ENCODE assay signal across 8 cellular contexts in genomic region chr7:128530121-128530854, GRCh38. TPM values are rescaled to one million over a fixed set of nuclear protein-coding genes. Genes with fewer than 3 reads are reported as not detected.
DNase-seq lines count a peak whose midpoint lies in the region; ATAC-seq and TF ChIP-seq lines count a peak whose summit lies in the region.
"Not testable (repeated sequence)": the region's sequence is repeated elsewhere in the genome, so short reads cannot be mapped to it uniquely, and the experiment has no call there.

No MANE protein-coding gene starts in this region.

- ATAC-seq in GM21717 (IDR thresholded peaks at IDR 0.05; ENCODE audit: unreplicated experiment) (peak; percentile 26), heart left ventricle (peak in 3 of 4 donors; percentile 5 to 21 (median 10))

- DNase-seq in DMS79 (lab: John Stamatoyannopoulos, UW), result peak; percentile 13
- not testable (repeated sequence) for DNase-seq in HL-60 (ENCODE audit: low read depth in 1 of 2, low spot score in 1 of 2)
- DNase-seq in T-helper 2 cell treated with Interferon-gamma antibody and Interleukin-4, amounts not matched to agents 5 μg/mL and 100 μg/mL, for 36 hours (ENCODE audit: low spot score), result peak; percentile 30
- DNase-seq in adrenal gland, result peak in 4 of 7 donors; percentile 21 to 57 (median 32)
- DNase-seq in heart left ventricle, result peak in 3 of 5 donors; percentile 32 to 67 (median 41)

- H3K9me3 Mint-ChIP-seq in T-helper 2 cell treated with Interferon-gamma antibody and Interleukin-4, amounts not matched to agents 5 μg/mL and 100 μg/mL, for 36 hours, result not testable (repeated sequence)

- H3K27ac ChIP-seq in HL-60 (replicated peaks), result not testable (repeated sequence)
- H3K27ac ChIP-seq in adrenal gland, result peak overlapping the region in 4 of 5 donors; percentile 94 to 99 (median 97)
- peak overlapping the region; percentile 95 to 99 (median 98) for H3K27ac ChIP-seq in heart left ventricle
- peak overlapping the region; percentile 99 for H3K27ac ChIP-seq in neutrophil
- H3K27ac ChIP-seq in subcutaneous abdominal adipose tissue (ENCODE audit: low read depth, low read length), result peak overlapping the region; percentile 57

- H3K9ac ChIP-seq in subcutaneous abdominal adipose tissue (ENCODE audit: low read length in 5 of 5), result peak overlapping the region in 3 of 5 donors; percentile 75 to 82 (median 75)

- H3K27me3 Mint-ChIP-seq in T-helper 2 cell treated with Interferon-gamma antibody and Interleukin-4, amounts not matched to agents 5 μg/mL and 100 μg/mL, for 36 hours (ENCODE audit: low read depth), result not testable (repeated sequence)

- H3K27me3 ChIP-seq in HL-60 (ENCODE audit: insufficient read depth, poor library complexity, severe bottlenecking); adrenal gland; heart left ventricle; neutrophil; subcutaneous abdominal adipose tissue (ENCODE audit: control insufficient read depth in 5 of 5, insufficient read depth in 4 of 5, low read length in 5 of 5): not testable (repeated sequence)

- peak overlapping the region; percentile 61 for H3K4me3 ChIP-seq in HL-60 (replicated peaks; ENCODE audit: insufficient read depth, low read length)
- H3K4me3 ChIP-seq in adrenal gland, result peak overlapping the region in 3 of 4 donors; percentile 18 to 98 (median 91)
- peak overlapping the region; percentile 63 to 98 (median 92) for H3K4me3 ChIP-seq in heart left ventricle
- peak overlapping the region; percentile 71 for H3K4me3 ChIP-seq in neutrophil (ENCODE audit: low read depth in 1 of 2, low read length in 1 of 2)
- peak overlapping the region; percentile 56 to 70 (median 63) for H3K4me3 ChIP-seq in subcutaneous abdominal adipose tissue (ENCODE audit: low read depth in 1 of 5, low read length in 5 of 5)

- intact Hi-C loops in adrenal gland (cut with DNase I), result not testable (repeated sequence)
- intact Hi-C loops in heart left ventricle (cut with DNase I), result loop anchor here in 2 of 10 donors (5.0 to 10.0 kb wide), 2 partner anchors 53 to 55 kb away; partner anchors contain the start of gene METTL2B (in 2 of the 2)

- H3K4me1 ChIP-seq in adrenal gland (replicated peaks in 1 of 2), result peaks cover 5 to 22% of the 10 kb centered on the region in 2 donors
- peaks cover 0 to 37% (median 21%) of the 10 kb centered on the region in 12 donors for H3K4me1 ChIP-seq in heart left ventricle
- peaks cover 19 to 22% of the 10 kb centered on the region in 2 experiments for H3K4me1 ChIP-seq in neutrophil (ENCODE audit: control insufficient read depth in 1 of 2, insufficient read depth in 1 of 2, low read depth in 1 of 2, low read length in 1 of 2)
- peaks cover 0 to 25% (median 24%) of the 10 kb centered on the region in 5 donors for H3K4me1 ChIP-seq in subcutaneous abdominal adipose tissue (ENCODE audit: control insufficient read depth in 5 of 5, insufficient read depth in 5 of 5, low read length in 5 of 5)

- H3K36me3 ChIP-seq in adrenal gland (replicated peaks in 1 of 2); subcutaneous abdominal adipose tissue (ENCODE audit: control insufficient read depth in 5 of 5, insufficient read depth in 5 of 5, low read length in 5 of 5): not testable (repeated sequence)
- H3K36me3 ChIP-seq in heart left ventricle, result peaks cover 0 to 19% (median 10%) of the 10 kb centered on the region in 9 donors
- H3K36me3 ChIP-seq in neutrophil, result peaks cover 20% of the 10 kb centered on the region

- TF ChIP-seq CTCF in HL-60 (IDR thresholded peaks at IDR 0.05; ENCODE audit: insufficient read depth, low read length); adrenal gland (IDR thresholded peaks at IDR 0.05); heart left ventricle (IDR thresholded peaks at IDR 0.05); neutrophil (IDR thresholded peaks at IDR 0.05): not testable (repeated sequence)

- H3K9me3 ChIP-seq in adrenal gland (replicated peaks in 1 of 3); heart left ventricle; neutrophil; subcutaneous abdominal adipose tissue (ENCODE audit: control insufficient read depth in 5 of 5, low read length in 5 of 5): not testable (repeated sequence)

- peak in 1 of 2 donors; percentile 3 for TF ChIP-seq POLR2A in adrenal gland (IDR thresholded peaks at IDR 0.05)
- TF ChIP-seq POLR2A in heart left ventricle (IDR thresholded peaks at IDR 0.05), result not testable (repeated sequence)

- peaks cover 17% of the 10 kb centered on the region for H3K36me3 Mint-ChIP-seq in T-helper 2 cell treated with Interferon-gamma antibody and Interleukin-4, amounts not matched to agents 5 μg/mL and 100 μg/mL, for 36 hours (ENCODE audit: low read depth)

- H3K27ac Mint-ChIP-seq in T-helper 2 cell treated with Interferon-gamma antibody and Interleukin-4, amounts not matched to agents 5 μg/mL and 100 μg/mL, for 36 hours, result peak overlapping the region; percentile 90

- WGBS in adrenal gland, 4 donors, result 2 to 29% (median 10%) methylated on average over 3 to 49 of the region's 50 CpGs
- 2 to 18% (median 8%) methylated on average over 5 to 49 of the region's 50 CpGs for WGBS in heart left ventricle, 4 donors

- H3K4me3 Mint-ChIP-seq in T-helper 2 cell treated with Interferon-gamma antibody and Interleukin-4, amounts not matched to agents 5 μg/mL and 100 μg/mL, for 36 hours, result peak overlapping the region; percentile 92

- peaks cover 25% of the 10 kb centered on the region for H3K4me1 Mint-ChIP-seq in T-helper 2 cell treated with Interferon-gamma antibody and Interleukin-4, amounts not matched to agents 5 μg/mL and 100 μg/mL, for 36 hours (ENCODE audit: low read depth)

RNA-seq across cellular contexts. Expression of gene METTL2B, which starts 53.7 kb away (rescaled TPM):
- total RNA-seq in adrenal gland (10 to 100 TPM; 15.3 to 35.9 (median 27.4) TPM), heart left ventricle (10 to 100 TPM; 15.0 to 24.6 (median 21.4) TPM)
- polyA plus RNA-seq in adrenal gland (10 to 100 TPM in 1 of 3 donors, 1 to 10 TPM in 2; 7.1 to 26.8 (median 9.8) TPM), heart left ventricle (10 to 100 TPM in 1 of 2 donors, 1 to 10 TPM in 1; 9.1 to 20.0 TPM)
